8 cellular contexts compared by ENCODE assay signal in genomic region chr10:102245101-102245931, GRCh38. TPM values are rescaled to one million over a fixed set of nuclear protein-coding genes. Genes with fewer than 3 reads are reported as not detected.
DNase-seq lines count a peak whose midpoint lies in the region; ATAC-seq, FAIRE-seq and TF ChIP-seq lines count a peak whose summit lies in the region.

GBF1 (plus strand) TSS chr10:102245532; CDS start chr10:102258939, 13,407 bp downstream.

- no peaks in the 10 kb centered on the region for H3K9me3 Mint-ChIP-seq in WTC11

- peaks cover 6% of the 10 kb centered on the region for H3K27me3 ChIP-seq in AG04450 (ENCODE audit: control insufficient read depth, insufficient read depth, low read length)
- peaks cover 0 to 4% of the 10 kb centered on the region in 2 donors for H3K27me3 ChIP-seq in small intestine (ENCODE audit: control insufficient read depth in 2 of 2, insufficient read depth in 2 of 2, low read length in 2 of 2)

- no peaks in the 10 kb centered on the region for H3K9me3 ChIP-seq in AG04450 (ENCODE audit: control insufficient read depth, insufficient read depth, low read length)
- H3K9me3 ChIP-seq in small intestine (ENCODE audit: control insufficient read depth, low read depth): no peaks in the 10 kb centered on the region

- peak; percentile 84 for FAIRE-seq in small intestine (lab: Jason Lieb, UNC)

- H3K27ac ChIP-seq in AG04450 (ENCODE audit: low read depth, low read length): peak within 1 kb of the TSS; percentile 83
- peak within 1 kb of the TSS; percentile 82 to 88 for H3K27ac ChIP-seq in small intestine (ENCODE audit: low read depth in 1 of 2, low read length in 1 of 2)

- peaks cover 38% of the 10 kb centered on the region for H3K4me1 Mint-ChIP-seq in WTC11

- no peak for TF ChIP-seq CTCF in AG04450 (IDR thresholded peaks at IDR 0.05; ENCODE audit: low read depth, low read length)
- no peak for TF ChIP-seq CTCF in WTC11 (IDR thresholded peaks at IDR 0.05)
- no peak for TF ChIP-seq CTCF in cardiac fibroblast (IDR thresholded peaks at IDR 0.05; ENCODE audit: low read depth, low read length)

- no peaks in the 10 kb centered on the region for H3K36me3 Mint-ChIP-seq in WTC11

- H3K4me1 ChIP-seq in small intestine (ENCODE audit: control insufficient read depth in 2 of 2, insufficient read depth in 1 of 2, low read depth in 1 of 2, low read length in 1 of 2): peaks cover 10 to 19% of the 10 kb centered on the region in 2 donors

- no peaks in the 10 kb centered on the region for H3K36me3 ChIP-seq in small intestine (ENCODE audit: control insufficient read depth in 2 of 2, insufficient read depth in 2 of 2, low read length in 2 of 2)

- peak within 1 kb of the TSS; percentile 100 for H3K4me3 ChIP-seq in AG04450 (ENCODE audit: low read depth, low read length)
- H3K4me3 ChIP-seq in cardiac fibroblast (replicated peaks in 1 of 2; ENCODE audit: low read depth in 2 of 2, low read length in 2 of 2): peak within 1 kb of the TSS; percentile 95 to 100
- H3K4me3 ChIP-seq in small intestine (ENCODE audit: low read depth in 1 of 2, low read length in 2 of 2): peak within 1 kb of the TSS; percentile 69 to 75

- DNase-seq in AG04450 (ENCODE audit: low read depth, low spot score) (peak; percentile 99), NCI-H226 (peak; percentile 100), WTC11 (ENCODE audit: low spot score) (peak; percentile 90), cardiac fibroblast (ENCODE audit: low read depth in 2 of 2) (peak; percentile 100), iPS-NIHi11 (ENCODE audit: low spot score) (peak; percentile 97), small intestine (peak; percentile 100)

- CTCF ChIA-PET in AG04450 (lab: Charles Lee): interaction anchor here (1.0 to 2.7 kb wide), 4 partner anchors 13 to 107 kb away, joined by 3 to 9 read pairs (median 3); no protein-coding TSS in a partner anchor
- CTCF ChIA-PET in WTC11 (lab: Charles Lee): interaction anchor here (0.9 to 3.2 kb wide), 14 partner anchors 10 to 404 kb away, joined by 3 to 32 read pairs (median 6); partner anchors contain the start of gene NFKB2

- peak within 1 kb of the TSS; percentile 100 for H3K4me3 Mint-ChIP-seq in WTC11

- H3K27me3 Mint-ChIP-seq in WTC11 (ENCODE audit: low read depth): peaks cover 45% of the 10 kb centered on the region

- H3K27ac Mint-ChIP-seq in WTC11: peak within 1 kb of the TSS; percentile 96

- ATAC-seq in GM18909 (IDR thresholded peaks at IDR 0.05; ENCODE audit: poor library complexity, unreplicated experiment) (peak; percentile 92), HG03175 (IDR thresholded peaks at IDR 0.05; ENCODE audit: unreplicated experiment) (peak; percentile 90), WTC11 (peak; percentile 93)

- POLR2A ChIA-PET in AG04450 (lab: Yijun Ruan, JAX) (interaction anchor here (0.6 to 1.2 kb wide), 9 partner anchors 19 to 112 kb away, joined by 3 to 8 read pairs (median 3); partner anchors contain the start of gene ELOVL3), WTC11 (lab: Charles Lee) (interaction anchor here (0.6 to 1.1 kb wide), 6 partner anchors 14 to 1099 kb away, joined by 3 to 8 read pairs (median 6); no protein-coding TSS in a partner anchor)

- WGBS in small intestine, 3 donors: 0% methylated on average over 44 to 47 of the region's 47 CpGs

TF ChIP-seq in WTC11, 78 proteins besides CTCF, POLR2A, EP300 and RAD21 (continues in another document):
- TF ChIP-seq AFF4 (CRISPR knock-in tag; IDR thresholded peaks at IDR 0.05; ENCODE audit: borderline replicate concordance) (no peak), MAX (CRISPR knock-in tag; IDR thresholded peaks at IDR 0.05) (peak; percentile 40; the same call in 1 of the 2 replicates), HMGA2 (CRISPR knock-in tag; IDR thresholded peaks at IDR 0.05) (no peak), ZNF219 (CRISPR knock-in tag; IDR thresholded peaks at IDR 0.05; ENCODE audit: borderline replicate concordance) (no peak), SP1 (CRISPR knock-in tag; conservative IDR thresholded peaks at IDR 0.05) (peak; percentile 87), NFYB (CRISPR knock-in tag; conservative IDR thresholded peaks at IDR 0.05; ENCODE audit: low read depth) (peak; percentile 88), ARID4B (CRISPR knock-in tag; IDR thresholded peaks at IDR 0.05; ENCODE audit: borderline replicate concordance) (peak; percentile 29; the same call in 1 of the 2 replicates), ZBTB21 (CRISPR knock-in tag; IDR thresholded peaks at IDR 0.05; ENCODE audit: borderline replicate concordance) (no peak), MYBL2 (CRISPR knock-in tag; IDR thresholded peaks at IDR 0.05) (no peak), CREM (CRISPR knock-in tag; IDR thresholded peaks at IDR 0.05) (peak; percentile 86; the same call in 1 of the 2 replicates), ZNF121 (CRISPR knock-in tag; IDR thresholded peaks at IDR 0.05) (no peak), HMGXB4 (CRISPR knock-in tag; IDR thresholded peaks at IDR 0.05) (no peak)

RNA-seq across cellular contexts. Expression of gene GBF1, which starts in this region (rescaled TPM):
- polyA plus RNA-seq in AG04450 (2011; rRNA removed): 31.9 and 43.8 TPM in 2 replicates
- 93.0 and 115 TPM in 2 replicates for polyA minus RNA-seq in AG04450 (2011; rRNA and poly(A)+ RNA removed)
- 29.8 to 32.4 TPM (median 32.1 TPM) in 3 replicates for total RNA-seq in WTC11 (2021)
- 10 to 100 TPM; 13.2 to 20.4 (median 16.5) TPM for polyA plus RNA-seq in small intestine

Comparison
In these comparisons a context has a peak if more than half of its experiments do, and no peak if none do; other contexts are left out.
1. Peak in every context shown above with its lines: DNase-seq, ATAC-seq, H3K4me3 ChIP-seq and H3K27ac ChIP-seq.